ENCODE assay signal across 26 cellular contexts in genomic region chr7:113809591-113809990, GRCh38.
"Had no signal": no experiment of that assay in that cellular context is flagged by ENCODE, and none has a peak within 500 bp of the region (broad histone marks: within the 10 kb centered on the region; RNA-seq: fewer than 3 reads in every experiment).

No MANE protein-coding gene starts in this region.

- H3K27me3 Mint-ChIP-seq: activated B cell treated with CpG ODN at 0.5 μM for 24 hours; activated CD4-positive, alpha-beta T cell treated with anti-CD3 and anti-CD28 coated beads, Interleukin-2, amount 10 ng/mL, durations not matched to agents 24 days and 14 days; activated CD8-positive, alpha-beta memory T cell treated with anti-CD3 and anti-CD28 coated beads, Interleukin-2, amount 10 ng/mL, durations not matched to agents 7 days and 5 days; activated naive CD8-positive, alpha-beta T cell; activated T-cell treated with anti-CD3 and anti-CD28 coated beads, Interleukin-2, amount 50 U/mL, for 24 hours; central memory CD8-positive, alpha-beta T cell; T-helper 17 cell had no signal

- H3K27ac Mint-ChIP-seq: activated B cell treated with CpG ODN at 0.5 μM for 24 hours; activated CD4-positive, alpha-beta T cell treated with anti-CD3 and anti-CD28 coated beads, Interleukin-2, amount 10 ng/mL, durations not matched to agents 24 days and 14 days; activated CD8-positive, alpha-beta memory T cell treated with anti-CD3 and anti-CD28 coated beads, Interleukin-2, amount 10 ng/mL, durations not matched to agents 7 days and 5 days; activated naive CD8-positive, alpha-beta T cell; activated T-cell treated with anti-CD3 and anti-CD28 coated beads, Interleukin-2, amount 50 U/mL, for 24 hours; activated T-helper 1 cell treated with anti-CD3 and anti-CD28 coated beads, Interleukin-12 subunit alpha, Interleukin-12 subunit beta, Interleukin-2, Interleukin-4 antibody, amounts not matched to agents 30 ng/mL and 10 ng/mL and 1 ng/mL, durations not matched to agents 14 hours and 24 hours and 36 hours; T-helper 17 cell had no signal

- H3K4me3 Mint-ChIP-seq: activated B cell treated with CpG ODN at 0.5 μM for 24 hours; activated CD4-positive, alpha-beta T cell treated with anti-CD3 and anti-CD28 coated beads, Interleukin-2, amount 10 ng/mL, durations not matched to agents 24 days and 14 days; activated CD8-positive, alpha-beta memory T cell treated with anti-CD3 and anti-CD28 coated beads, Interleukin-2, amount 10 ng/mL, durations not matched to agents 7 days and 5 days; activated naive CD8-positive, alpha-beta T cell; activated T-cell treated with anti-CD3 and anti-CD28 coated beads, Interleukin-2, amount 50 U/mL, for 24 hours; activated T-helper 1 cell treated with anti-CD3 and anti-CD28 coated beads, Interleukin-12 subunit alpha, Interleukin-12 subunit beta, Interleukin-2, Interleukin-4 antibody, amounts not matched to agents 30 ng/mL and 10 ng/mL and 1 ng/mL, durations not matched to agents 14 hours and 24 hours and 36 hours; central memory CD8-positive, alpha-beta T cell; T-helper 17 cell had no signal

- H3K4me1 Mint-ChIP-seq: activated B cell treated with CpG ODN at 0.5 μM for 24 hours; activated CD4-positive, alpha-beta T cell treated with anti-CD3 and anti-CD28 coated beads, Interleukin-2, amount 10 ng/mL, durations not matched to agents 24 days and 14 days; activated CD8-positive, alpha-beta memory T cell treated with anti-CD3 and anti-CD28 coated beads, Interleukin-2, amount 10 ng/mL, durations not matched to agents 7 days and 5 days; central memory CD8-positive, alpha-beta T cell; T-helper 17 cell had no signal

- FAIRE-seq: RCC 7860, TTC549 had no signal

- ATAC-seq: PC-3, T-helper 17 cell had no signal

- DNase-seq: activated B cell treated with CpG ODN at 0.5 μM for 24 hours; activated CD4-positive, alpha-beta T cell treated with anti-CD3 and anti-CD28 coated beads for 1 hour; activated CD4-positive, alpha-beta T cell treated with anti-CD3 and anti-CD28 coated beads, Interleukin-2, amount 10 ng/mL, durations not matched to agents 24 days and 14 days; activated CD4-positive, alpha-beta T cell treated with anti-CD3 and anti-CD28 coated beads, Interleukin-2, amount 50 U/mL, for 48 hours; activated CD8-positive, alpha-beta memory T cell treated with anti-CD3 and anti-CD28 coated beads, Interleukin-2, amount 10 ng/mL, durations not matched to agents 7 days and 5 days; activated effector memory CD4-positive, alpha-beta T cell treated with Interleukin-2 at 50 U/mL for 16 hours; activated naive CD4-positive, alpha-beta T cell; activated T-cell treated with anti-CD3 and anti-CD28 coated beads, Interleukin-2, amount 50 U/mL, for 24 hours; amygdala; Karpas-422; MM.1S; NCI-H1048; NCI-H146; NCI-H187 treated with DMSO at 0.1 percent for 48 hours; NCI-H2081 treated with DMSO at 0.1 percent for 48 hours; NCI-H446; NCI-H524; PC-3; SHP77 treated with DMSO at 0.1 percent for 48 hours; T-helper 17 cell; T-helper 9 cell had no signal

- H3K9me3 Mint-ChIP-seq: activated B cell treated with CpG ODN at 0.5 μM for 24 hours; activated CD4-positive, alpha-beta T cell treated with anti-CD3 and anti-CD28 coated beads, Interleukin-2, amount 10 ng/mL, durations not matched to agents 24 days and 14 days; activated T-cell treated with anti-CD3 and anti-CD28 coated beads, Interleukin-2, amount 50 U/mL, for 24 hours; activated T-helper 1 cell treated with anti-CD3 and anti-CD28 coated beads, Interleukin-12 subunit alpha, Interleukin-12 subunit beta, Interleukin-2, Interleukin-4 antibody, amounts not matched to agents 30 ng/mL and 10 ng/mL and 1 ng/mL, durations not matched to agents 14 hours and 24 hours and 36 hours had no signal

- H3K36me3 Mint-ChIP-seq: activated CD8-positive, alpha-beta memory T cell treated with anti-CD3 and anti-CD28 coated beads, Interleukin-2, amount 10 ng/mL, durations not matched to agents 7 days and 5 days; activated naive CD8-positive, alpha-beta T cell had no signal
